In the genomic region with DNA sequence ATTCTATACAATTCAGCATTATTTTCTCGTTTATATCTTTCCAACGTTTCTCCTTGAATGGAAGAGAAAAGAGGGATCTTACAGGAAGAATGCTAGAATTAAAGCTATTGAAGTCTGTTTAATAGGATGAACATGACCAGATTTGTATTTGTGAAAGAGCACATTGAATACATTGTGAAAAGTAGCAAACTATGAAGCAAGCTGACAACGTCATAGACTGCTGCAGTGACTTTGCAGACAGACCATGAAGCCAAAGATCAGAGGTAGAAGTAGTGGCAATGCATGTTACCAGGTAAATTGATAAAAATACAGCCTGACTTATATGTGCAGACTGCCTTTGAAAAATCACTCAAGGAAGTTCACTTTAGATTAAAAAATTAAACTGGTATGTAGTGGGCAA, we compare ENCODE assay signal across 8 cellular contexts.
"Had no signal": no experiment of that assay in that cellular context is flagged by ENCODE, and none has a peak within 500 bp of the region (broad histone marks: within the 10 kb centered on the region; RNA-seq: fewer than 3 reads in every experiment).

No MANE protein-coding gene starts in this region.

- DNase-seq: GM23248, GOT3, H7, HFFc6 had no signal

- H3K27ac ChIP-seq: GM23248, HL-60 had no signal

- H3K9ac ChIP-seq: GM23248 had no signal

- ATAC-seq: HCT116, HepG2 had no signal

- FAIRE-seq: HepG2 had no signal

- H3K4me3 ChIP-seq: GM23248, HAP-1 had no signal

- H3K36me3 ChIP-seq: HAP-1 had no signal

- H3K9me3 ChIP-seq: HAP-1 had no signal
